8 cellular contexts compared by ENCODE assay signal in genomic region chr1:44786138-44786840, GRCh38. TPM values are rescaled to one million over a fixed set of nuclear protein-coding genes. Genes with fewer than 3 reads are reported as not detected.
DNase-seq lines count a peak whose midpoint lies in the region; ATAC-seq and TF ChIP-seq lines count a peak whose summit lies in the region.

No MANE protein-coding gene starts in this region.

- WGBS in suprapubic skin = 9% methylated on average over 40 of the region's 49 CpGs

- H3K4me1 ChIP-seq in suprapubic skin = peaks cover 37% of the 10 kb centered on the region

- no peaks in the 10 kb centered on the region for H3K27me3 ChIP-seq in suprapubic skin

- H3K27ac ChIP-seq in suprapubic skin = peak overlapping the region; percentile 68

- TF ChIP-seq EP300 in suprapubic skin (IDR thresholded peaks at IDR 0.05) = no peak

- DNase-seq in AG10803 (ENCODE audit: low read depth) = peak; percentile 31
- DNase-seq in GM19238 (ENCODE audit: insufficient read length, low spot score) = peak; percentile 65
- DNase-seq in NCI-H2029 (lab: John Stamatoyannopoulos, UW) = peak; percentile 32
- DNase-seq in activated T-cell treated with anti-CD3 and anti-CD28 coated beads for 4 hours = peak; percentile 76
- peak; percentile 41 for DNase-seq in myocyte (ENCODE audit: low read depth)
- DNase-seq in suprapubic skin (ENCODE audit: low spot score in 2 of 2) = peak in 1 of 2 donors; percentile 83
- no peak for DNase-seq in middle frontal gyrus (ENCODE audit: extremely low spot score, low spot score)

- ATAC-seq in esophagus mucosa = peak; percentile 71

- no peaks in the 10 kb centered on the region for H3K9me3 ChIP-seq in suprapubic skin

- H3K4me3 ChIP-seq in AG10803 (ENCODE audit: low read length) = peak overlapping the region; percentile 53
- peak overlapping the region; percentile 57 for H3K4me3 ChIP-seq in suprapubic skin

- no peak for TF ChIP-seq POLR2A in suprapubic skin (IDR thresholded peaks at IDR 0.05)

- TF ChIP-seq CTCF in AG10803 (conservative IDR thresholded peaks at IDR 0.05; ENCODE audit: low read length) (peak; percentile 95), suprapubic skin (IDR thresholded peaks at IDR 0.05) (peak; percentile 99)

- no peaks in the 10 kb centered on the region for H3K36me3 ChIP-seq in suprapubic skin

RNA-seq across cellular contexts. Expression of gene BEST4, which starts 1.7 kb away (rescaled TPM):
- not detected for total RNA-seq in esophagus mucosa
- 0.59 TPM in 1 of 2 replicates, not detected in the other for total RNA-seq in myocyte
- 0.68 TPM for polyA plus RNA-seq in myocyte (2012)
- under 1 TPM in 3 of 4 donors, not detected in 1; 0.30 to 0.72 (median 0.30) TPM for total RNA-seq in suprapubic skin

RNA-seq across cellular contexts. Expression of gene RPS8, which starts 10.9 kb away (rescaled TPM):
- total RNA-seq in esophagus mucosa (2,198 TPM), myocyte (1,824 and 2,185 TPM in 2 replicates), suprapubic skin (1,000 to 10,000 TPM; 1,858 to 3,271 (median 2,807) TPM)
- 1,157 TPM for polyA plus RNA-seq in myocyte (2012)

RNA-seq across cellular contexts. Expression of gene PLK3, which starts 13.9 kb away (rescaled TPM):
- 20.7 TPM for total RNA-seq in esophagus mucosa
- 40.0 and 72.5 TPM in 2 replicates for total RNA-seq in myocyte
- polyA plus RNA-seq in myocyte (2012) = 50.9 TPM
- total RNA-seq in suprapubic skin = 100 to 1,000 TPM in 2 of 4 donors, 10 to 100 TPM in 2; 63.7 to 135 (median 91.1) TPM

RNA-seq across cellular contexts. Expression of gene DYNLT4, which starts 20.9 kb away (rescaled TPM):
- total RNA-seq in esophagus mucosa = not detected
- not detected in 2 replicates for total RNA-seq in myocyte
- polyA plus RNA-seq in myocyte (2012) = 3.0 TPM
- not detected for total RNA-seq in suprapubic skin

RNA-seq across cellular contexts. Expression of gene BTBD19, which starts 22.0 kb away (rescaled TPM):
- total RNA-seq in esophagus mucosa = 2.4 TPM
- total RNA-seq in myocyte = 5.4 and 20.8 TPM in 2 replicates
- 36.4 TPM for polyA plus RNA-seq in myocyte (2012)
- total RNA-seq in suprapubic skin = 1 to 10 TPM; 1.2 to 7.3 (median 4.4) TPM
